In the genomic region with DNA sequence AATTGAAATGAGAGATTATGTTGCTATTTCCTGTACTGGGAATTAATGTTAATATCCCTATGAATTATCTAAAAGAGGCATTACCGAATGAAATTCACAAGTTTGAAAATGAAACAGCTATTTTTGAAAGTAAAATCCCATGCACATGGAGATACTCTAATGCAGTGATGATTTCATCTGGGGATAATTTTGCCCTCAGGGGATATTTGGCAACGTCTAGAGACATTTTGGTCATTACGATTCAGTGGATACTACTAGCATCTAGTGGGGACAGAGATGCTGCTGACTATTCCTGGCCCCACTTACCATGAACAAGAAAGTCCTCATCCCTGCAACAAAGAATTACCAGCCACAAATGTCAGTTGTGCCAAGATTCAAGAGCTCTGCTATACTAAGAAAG, we compare ENCODE assay signal across 27 cellular contexts.
"Had no signal": no experiment of that assay in that cellular context is flagged by ENCODE, and none has a peak within 500 bp of the region (broad histone marks: within the 10 kb centered on the region; RNA-seq: fewer than 3 reads in every experiment).

No MANE protein-coding gene starts in this region.

- H3K4me3 ChIP-seq: left lung, lower lobe of right lung, pancreas, prostate gland, skin epidermis, stomach, testis, thyroid gland, transverse colon, upper lobe of right lung had no signal

- H3K27me3 ChIP-seq: left lung, pancreas, stomach, testis, thyroid gland, transverse colon, upper lobe of right lung had no signal

- H3K9me3 ChIP-seq: pancreas, prostate gland, testis, thyroid gland had no signal

- H3K27ac ChIP-seq: left lung, lower lobe of right lung, pancreas, prostate gland, skin epidermis, stomach, testis, thyroid gland, transverse colon, upper lobe of right lung had no signal

- DNase-seq: hippocampal formation; kidney glomerular epithelial cell; left colon; left lung; lower lobe of right lung; mammary epithelial cell; mesenchymal stem cell; naive thymus-derived CD8-positive, alpha-beta T cell; nucleus accumbens; pancreas; posterior cingulate gyrus; retina; right cardiac atrium; stimulated activated CD4-positive, alpha-beta T cell treated with anti-CD3 and anti-CD28 coated beads, Interleukin-12 subunit alpha, Interleukin-12 subunit beta, amount 100 ng/mL, for 4 hours; stimulated activated CD4-positive, alpha-beta T cell treated with anti-CD3 and anti-CD28 coated beads, Interleukin-15, amount 100 ng/mL, for 24 hours; stimulated activated CD4-positive, alpha-beta T cell treated with anti-CD3 and anti-CD28 coated beads, Interleukin-2, amount 100 ng/mL, for 24 hours; stimulated activated CD4-positive, alpha-beta T cell treated with anti-CD3 and anti-CD28 coated beads, Interleukin-4, amount 100 ng/mL, for 1 hour; stimulated activated naive B cell treated with anti-CD40 and anti-IgM and Interleukin-4, amounts not matched to agents 10 μg/mL and 1 μg/mL and 100 μg/mL, for 72 hours; stimulated activated naive CD8-positive, alpha-beta T cell treated with anti-CD3 and anti-CD28 coated beads, Interleukin-15, Interleukin-2, amounts not matched to agents 100 U/mL and 50 U/mL, for 24 hours; stomach; testis; thyroid gland; transverse colon; upper lobe of right lung had no signal

- ATAC-seq: left colon; left lung; lower lobe of right lung; naive thymus-derived CD8-positive, alpha-beta T cell; pancreas; right cardiac atrium; sciatic nerve; stimulated activated naive B cell treated with anti-CD40 and anti-IgM and Interleukin-4, amounts not matched to agents 10 μg/mL and 1 μg/mL and 100 μg/mL, for 72 hours; stimulated activated naive CD8-positive, alpha-beta T cell treated with anti-CD3 and anti-CD28 coated beads, Interleukin-15, Interleukin-2, amounts not matched to agents 100 U/mL and 50 U/mL, for 24 hours; upper lobe of right lung had no signal

- H3K4me1 ChIP-seq: left lung, lower lobe of right lung, pancreas, prostate gland, stomach, testis, thyroid gland, transverse colon, upper lobe of right lung had no signal

- H3K36me3 ChIP-seq: left lung, lower lobe of right lung, pancreas, prostate gland, stomach, thyroid gland, transverse colon, upper lobe of right lung had no signal
